ENCODE assay signal across 8 cellular contexts in genomic region chr9:126804696-126805545, GRCh38. TPM values are rescaled to one million over a fixed set of nuclear protein-coding genes. Genes with fewer than 3 reads are reported as not detected.
DNase-seq lines count a peak whose midpoint lies in the region; ATAC-seq and TF ChIP-seq lines count a peak whose summit lies in the region.

TSS of gene ZBTB43 (plus strand) at chr9:126805040. CDS start at chr9:126832510, 27,470 bp downstream.

- no peaks in the 10 kb centered on the region for H3K9me3 ChIP-seq in esophagus squamous epithelium

- H3K27me3 ChIP-seq in esophagus squamous epithelium = no peaks in the 10 kb centered on the region

- DNase-seq in DMS79 treated with DMSO at 0.1 percent for 48 hours (lab: John Stamatoyannopoulos, UW) (peak; percentile 88), LHCN-M2 (ENCODE audit: low read depth) (peak; percentile 95), RPMI7951 (ENCODE audit: low read depth) (peak; percentile 91), activated T-helper 1 cell treated with Interleukin-2 at 50 U/mL for 16 hours (ENCODE audit: low read depth) (peak; percentile 97), esophagus squamous epithelium (lab: John Stamatoyannopoulos, UW) (peak; percentile 80), myocyte (ENCODE audit: low read depth) (peak; percentile 98)
- peak; percentile 96 for DNase-seq in stimulated activated CD8-positive, alpha-beta memory T cell treated with anti-CD3 and anti-CD28 coated beads, Interleukin-7, amount 100 ng/mL, for 4 hours (ENCODE audit: low read depth in 2 of 2)

- H3K27ac ChIP-seq in esophagus squamous epithelium = peak within 1 kb of the TSS; percentile 96 to 98 (median 96)

- 0 to 7% methylated on average over 14 to 20 of the region's 79 CpGs for WGBS in esophagus squamous epithelium, 2 donors

- ATAC-seq in GM21825 (IDR thresholded peaks at IDR 0.05; ENCODE audit: unreplicated experiment) = peak; percentile 66

- intact Hi-C loops in esophagus squamous epithelium (cut with DNase I) = no loop called here

- TF ChIP-seq POLR2A in esophagus squamous epithelium (IDR thresholded peaks at IDR 0.05) = peak; percentile 13 to 91 (median 83)

- peak in 1 of 6 experiments; percentile 27 for TF ChIP-seq CTCF in esophagus squamous epithelium (IDR thresholded peaks at IDR 0.05)

- peaks cover 7 to 60% (median 15%) of the 10 kb centered on the region in 3 donors for H3K4me1 ChIP-seq in esophagus squamous epithelium

- H3K4me3 ChIP-seq in esophagus squamous epithelium = peak within 1 kb of the TSS; percentile 80 to 95 (median 87)

- H3K36me3 ChIP-seq in esophagus squamous epithelium = peaks cover 0 to 13% (median 4%) of the 10 kb centered on the region in 3 donors

RNA-seq across cellular contexts. Expression of gene ZBTB43, which starts in this region (rescaled TPM):
- 8.3 and 12.3 TPM in 2 replicates for total RNA-seq in LHCN-M2 (2014; rRNA removed)
- 3.9 TPM for polyA plus RNA-seq in LHCN-M2 (2012)
- total RNA-seq in RPMI7951 (2014; rRNA removed; shearing (Covaris generic)) = 3.8 and 4.1 TPM in 2 replicates
- 10 to 100 TPM in 3 of 4 donors, 1 to 10 TPM in 1; 9.9 to 14.3 (median 12.9) TPM for total RNA-seq in esophagus squamous epithelium
- 40.8 and 42.7 TPM in 2 replicates for total RNA-seq in myocyte
- 18.8 TPM for polyA plus RNA-seq in myocyte (2012)

Comparison
In these comparisons a context has a peak if more than half of its experiments do, and no peak if none do; other contexts are left out.
1. Peak in every context shown above with its lines: DNase-seq, ATAC-seq, H3K4me3 ChIP-seq and H3K27ac ChIP-seq.